In genomic region chr10:73995035-73995358, GRCh38 we compare ENCODE assay signal across 1 cellular context.
TF ChIP-seq lines count a peak whose summit lies in the region.

No MANE protein-coding gene starts in this region.

TF ChIP-seq in GM23338, 12 proteins besides CTCF, POLR2A, EP300 and RAD21:
- no peak for TF ChIP-seq ZNF331 (CRISPR knock-in tag; IDR thresholded peaks at IDR 0.05; ENCODE audit: low read depth)
- TF ChIP-seq, protein P1, sequence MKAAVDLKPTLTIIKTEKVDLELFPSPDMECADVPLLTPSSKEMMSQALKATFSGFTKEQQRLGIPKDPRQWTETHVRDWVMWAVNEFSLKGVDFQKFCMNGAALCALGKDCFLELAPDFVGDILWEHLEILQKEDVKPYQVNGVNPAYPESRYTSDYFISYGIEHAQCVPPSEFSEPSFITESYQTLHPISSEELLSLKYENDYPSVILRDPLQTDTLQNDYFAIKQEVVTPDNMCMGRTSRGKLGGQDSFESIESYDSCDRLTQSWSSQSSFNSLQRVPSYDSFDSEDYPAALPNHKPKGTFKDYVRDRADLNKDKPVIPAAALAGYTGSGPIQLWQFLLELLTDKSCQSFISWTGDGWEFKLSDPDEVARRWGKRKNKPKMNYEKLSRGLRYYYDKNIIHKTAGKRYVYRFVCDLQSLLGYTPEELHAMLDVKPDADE (IDR thresholded peaks at IDR 0.05): no peak
TF ChIP-seq in GM23338: peak in this region for 0.
